Comparison of ENCODE assay signal across 9 cellular contexts in the genomic region with DNA sequence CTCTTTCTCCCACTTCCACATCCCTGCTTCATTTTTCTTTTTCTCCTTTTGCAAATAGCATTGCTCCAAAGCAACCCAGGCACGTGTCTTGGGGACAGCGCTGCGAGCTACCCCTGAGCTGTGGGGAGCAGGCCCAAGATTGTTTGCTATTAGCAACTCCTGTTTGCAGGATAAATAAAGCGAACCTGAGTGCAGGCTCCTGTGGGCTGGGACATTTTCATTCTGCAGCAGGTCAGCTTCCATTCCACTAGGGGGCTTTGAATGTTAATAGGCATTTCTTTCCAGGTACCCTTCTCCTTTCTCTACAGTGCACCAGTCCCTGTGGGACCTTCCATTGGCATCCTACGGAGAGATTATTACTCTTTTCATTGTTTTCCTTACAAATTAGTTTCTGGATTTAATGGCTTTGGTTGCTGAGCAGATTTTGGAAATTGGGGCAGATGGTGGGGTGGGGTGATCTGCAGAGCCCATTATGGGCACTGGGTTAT. TPM values are rescaled to one million over a fixed set of nuclear protein-coding genes. Genes with fewer than 3 reads are reported as not detected.
DNase-seq lines count a peak whose midpoint lies in the region; TF ChIP-seq lines count a peak whose summit lies in the region.
"Had no signal": no experiment of that assay in that cellular context is flagged by ENCODE, and none has a peak within 500 bp of the region (broad histone marks: within the 10 kb centered on the region; RNA-seq: fewer than 3 reads in every experiment).

No MANE protein-coding gene starts in this region.

- peak overlapping the region; percentile 44 for H3K27ac ChIP-seq in smooth muscle cell (ENCODE audit: low read depth)
- no peak overlapping the region for H3K27ac ChIP-seq in suprapubic skin
- H3K27ac ChIP-seq: skin epidermis had no signal

- no peak for TF ChIP-seq EP300 in suprapubic skin (IDR thresholded peaks at IDR 0.05)

- H3K9ac ChIP-seq in smooth muscle cell (ENCODE audit: low read depth), result no peak overlapping the region

- no peaks in the 10 kb centered on the region for H4K20me1 ChIP-seq in smooth muscle cell (ENCODE audit: low read depth)

- no peaks in the 10 kb centered on the region for H3K36me3 ChIP-seq in smooth muscle cell (ENCODE audit: low read depth)
- H3K36me3 ChIP-seq in suprapubic skin, result no peaks in the 10 kb centered on the region

- H3F3A ChIP-seq in smooth muscle cell (ENCODE audit: low read depth), result peaks cover 3% of the 10 kb centered on the region

- H3K4me1 ChIP-seq in smooth muscle cell (ENCODE audit: low read depth) (peaks cover 42% of the 10 kb centered on the region), suprapubic skin (peaks cover 6% of the 10 kb centered on the region)

- no peak for TF ChIP-seq POLR2A in suprapubic skin (IDR thresholded peaks at IDR 0.05)

- peak overlapping the region; percentile 63 for H3K4me2 ChIP-seq in smooth muscle cell

- 11% methylated on average over 5 of the region's 5 CpGs for WGBS in smooth muscle cell (ENCODE audit: low lambda C conversion rate)
- 38% methylated on average over 5 of the region's 5 CpGs for WGBS in suprapubic skin

- H3K9me3 ChIP-seq in smooth muscle cell (replicated peaks; ENCODE audit: low read depth) (no peaks in the 10 kb centered on the region), suprapubic skin (no peaks in the 10 kb centered on the region)

- TF ChIP-seq CTCF in epithelial cell of esophagus (IDR thresholded peaks at IDR 0.05; ENCODE audit: insufficient read depth, low read depth, low read length, missing control alignments), result peak; percentile 41
- TF ChIP-seq CTCF in smooth muscle cell (IDR thresholded peaks at IDR 0.05; ENCODE audit: borderline replicate concordance, insufficient read depth, poor library complexity, severe bottlenecking), result peak; percentile 51
- no peak for TF ChIP-seq CTCF in suprapubic skin (IDR thresholded peaks at IDR 0.05)

- no peaks in the 10 kb centered on the region for H3K27me3 ChIP-seq in smooth muscle cell (ENCODE audit: low read depth)
- no peaks in the 10 kb centered on the region for H3K27me3 ChIP-seq in suprapubic skin

- H3K4me3 ChIP-seq in epithelial cell of esophagus (ENCODE audit: low read length) (no peak overlapping the region), smooth muscle cell (no peak overlapping the region), suprapubic skin (no peak overlapping the region)
- H3K4me3 ChIP-seq: skin epidermis had no signal

- DNase-seq in NOMO-1 treated with DMSO at 0.1 percent for 48 hours (lab: John Stamatoyannopoulos, UW; ENCODE audit: unreplicated experiment), result peak; percentile 52
- no peak for DNase-seq in NOMO-1 treated with dmso at 0.1 percent for 144 hours (lab: John Stamatoyannopoulos, UW; ENCODE audit: unreplicated experiment)
- DNase-seq in NCI-H2171 (lab: John Stamatoyannopoulos, UW), result peak; percentile 18
- DNase-seq in epithelial cell of esophagus (ENCODE audit: low read depth), result peak; percentile 24
- DNase-seq in smooth muscle cell (lab: John Stamatoyannopoulos, UW; ENCODE audit: unreplicated experiment), result no peak
- no peak for DNase-seq in NCI-H2029 treated with DMSO at 0.1 percent for 48 hours (lab: John Stamatoyannopoulos, UW)
- DNase-seq in suprapubic skin (ENCODE audit: low spot score in 2 of 2), result no peak
- no peak for DNase-seq in DMS79 (lab: John Stamatoyannopoulos, UW)

- H3K79me2 ChIP-seq in smooth muscle cell (ENCODE audit: low read depth), result no peaks in the 10 kb centered on the region

- H2AFZ ChIP-seq in smooth muscle cell (ENCODE audit: low read depth), result no peak overlapping the region

RNA-seq across cellular contexts. Expression of a gene that starts 54.0 kb away (rescaled TPM):
- 220 and 274 TPM in 2 replicates for total RNA-seq in smooth muscle cell
- polyA plus RNA-seq in smooth muscle cell, result 256 and 308 TPM in 2 replicates
- 10 to 100 TPM in 3 of 4 donors, 1 to 10 TPM in 1; 8.3 to 21.0 (median 18.0) TPM for total RNA-seq in suprapubic skin

Comparison
In these comparisons a context has a peak if more than half of its experiments do, and no peak if none do; other contexts are left out.
1. DNase-seq: peak in NOMO-1 treated with DMSO at 0.1 percent for 48 hours (single experiment), NCI-H2171 (single experiment) and epithelial cell of esophagus (single experiment); none in NOMO-1 treated with dmso at 0.1 percent for 144 hours (single experiment), smooth muscle cell (single experiment), NCI-H2029 treated with DMSO at 0.1 percent for 48 hours (single experiment), suprapubic skin (0 of 2) and DMS79 (single experiment).
2. CTCF ChIP-seq: peak in epithelial cell of esophagus (single experiment) and smooth muscle cell (single experiment); none in suprapubic skin (0 of 2).
3. RNA of a gene that starts 54.0 kb away (total RNA-seq): 220 to 274 TPM in smooth muscle cell; 8.3 to 21.0 TPM in suprapubic skin; every median in the first group is over 10 times any median in the second.